Comparison of ENCODE assay signal across 10 cellular contexts in the genomic region with DNA sequence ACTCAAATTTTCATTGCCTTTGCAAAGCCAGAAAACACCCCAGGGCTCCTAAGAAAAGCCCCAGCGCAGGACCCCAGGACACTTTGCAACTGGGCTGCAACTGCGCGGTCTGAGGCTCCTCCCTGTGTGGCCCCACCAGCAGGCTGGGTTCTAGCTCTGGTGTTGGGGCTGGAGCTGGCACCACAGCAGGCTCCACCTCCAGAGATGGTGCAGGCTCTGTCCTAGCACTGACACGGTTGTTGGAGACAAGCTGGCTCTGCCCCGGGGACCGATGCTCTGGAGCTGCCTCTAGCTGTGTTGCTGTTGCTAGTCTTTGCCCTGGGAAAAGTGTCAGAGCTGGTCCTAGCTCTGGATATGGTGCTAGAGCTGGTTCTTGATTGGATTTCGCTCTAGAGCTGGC. TPM values are rescaled to one million over a fixed set of nuclear protein-coding genes. Genes with fewer than 3 reads are reported as not detected.
DNase-seq lines count a peak whose midpoint lies in the region; TF ChIP-seq lines count a peak whose summit lies in the region.
"Had no signal": no experiment of that assay in that cellular context is flagged by ENCODE, and none has a peak within 500 bp of the region (broad histone marks: within the 10 kb centered on the region; RNA-seq: fewer than 3 reads in every experiment).

No MANE protein-coding gene starts in this region.

- H3K27me3 ChIP-seq in iPS-15b (ENCODE audit: control insufficient read depth, insufficient read depth, low read length) (peaks cover 7% of the 10 kb centered on the region), suprapubic skin (no peaks in the 10 kb centered on the region)

- no peak overlapping the region for H3K27ac Mint-ChIP-seq in activated CD4-positive, alpha-beta T cell treated with anti-CD3 and anti-CD28 coated beads, Interleukin-2, amount 10 ng/mL, durations not matched to agents 24 days and 14 days
- H3K27ac Mint-ChIP-seq in activated CD4-positive, alpha-beta memory T cell treated with anti-CD3 and anti-CD28 coated beads for 36 hours = no peak overlapping the region

- peaks cover 3% of the 10 kb centered on the region for H3K27me3 Mint-ChIP-seq in activated CD4-positive, alpha-beta T cell treated with anti-CD3 and anti-CD28 coated beads, Interleukin-2, amount 10 ng/mL, durations not matched to agents 24 days and 14 days
- no peaks in the 10 kb centered on the region for H3K27me3 Mint-ChIP-seq in activated CD4-positive, alpha-beta memory T cell treated with anti-CD3 and anti-CD28 coated beads for 36 hours

- H3K4me3 Mint-ChIP-seq in activated CD4-positive, alpha-beta T cell treated with anti-CD3 and anti-CD28 coated beads, Interleukin-2, amount 10 ng/mL, durations not matched to agents 24 days and 14 days = peak overlapping the region; percentile 68
- peak overlapping the region; percentile 63 for H3K4me3 Mint-ChIP-seq in activated CD4-positive, alpha-beta memory T cell treated with anti-CD3 and anti-CD28 coated beads for 36 hours

- intact Hi-C loops in activated CD4-positive, alpha-beta T cell treated with anti-CD3 and anti-CD28 coated beads, Interleukin-2, amount 10 ng/mL, durations not matched to agents 24 days and 14 days (cut with micrococcal nuclease) = no loop called here
- intact Hi-C loops in activated CD4-positive, alpha-beta memory T cell treated with anti-CD3 and anti-CD28 coated beads for 36 hours (cut with micrococcal nuclease) = loop anchor here (2.0 kb wide), 1 partner anchor 28 kb away; no protein-coding TSS in a partner anchor

- peaks cover 18% of the 10 kb centered on the region for H3K4me1 Mint-ChIP-seq in activated CD4-positive, alpha-beta T cell treated with anti-CD3 and anti-CD28 coated beads, Interleukin-2, amount 10 ng/mL, durations not matched to agents 24 days and 14 days
- H3K4me1 Mint-ChIP-seq in activated CD4-positive, alpha-beta memory T cell treated with anti-CD3 and anti-CD28 coated beads for 36 hours (ENCODE audit: low read depth) = peaks cover 33% of the 10 kb centered on the region

- POLR2A ChIA-PET in activated CD4-positive, alpha-beta memory T cell treated with anti-CD3 and anti-CD28 coated beads for 36 hours (lab: Charles Lee) = interaction anchor here (1.0 to 2.6 kb wide), 6 partner anchors 12 to 180 kb away, joined by 3 to 10 read pairs (median 5); partner anchors contain the start of gene RABL6

- CTCF ChIA-PET in activated CD4-positive, alpha-beta memory T cell treated with anti-CD3 and anti-CD28 coated beads for 36 hours (lab: Charles Lee) = interaction anchor here (0.7 to 3.7 kb wide), 12 partner anchors 13 to 326 kb away, joined by 3 to 14 read pairs (median 4); partner anchors contain the start of gene LCN8

- peak overlapping the region; percentile 65 for H3K9ac ChIP-seq in iPS-15b (ENCODE audit: low read depth, low read length)

- H3K36me3 Mint-ChIP-seq in activated CD4-positive, alpha-beta T cell treated with anti-CD3 and anti-CD28 coated beads, Interleukin-2, amount 10 ng/mL, durations not matched to agents 24 days and 14 days (ENCODE audit: low read depth) = peaks cover 31% of the 10 kb centered on the region
- H3K36me3 Mint-ChIP-seq in activated CD4-positive, alpha-beta memory T cell treated with anti-CD3 and anti-CD28 coated beads for 36 hours = peaks cover 26% of the 10 kb centered on the region

- H3K9me3 Mint-ChIP-seq in activated CD4-positive, alpha-beta T cell treated with anti-CD3 and anti-CD28 coated beads, Interleukin-2, amount 10 ng/mL, durations not matched to agents 24 days and 14 days = no peaks in the 10 kb centered on the region
- H3K9me3 Mint-ChIP-seq in activated CD4-positive, alpha-beta memory T cell treated with anti-CD3 and anti-CD28 coated beads for 36 hours = no peaks in the 10 kb centered on the region

- H3K9me3 ChIP-seq in iPS-15b (ENCODE audit: control insufficient read depth, insufficient read depth, low read length) (no peaks in the 10 kb centered on the region), suprapubic skin (no peaks in the 10 kb centered on the region)

- no peak for TF ChIP-seq CTCF in suprapubic skin (IDR thresholded peaks at IDR 0.05)

- H3K27ac ChIP-seq in suprapubic skin = no peak overlapping the region

- H3K36me3 ChIP-seq in iPS-15b (ENCODE audit: control insufficient read depth, insufficient read depth, low read length) (peaks cover 24% of the 10 kb centered on the region), suprapubic skin (peaks cover 22% of the 10 kb centered on the region)

- H3K4me3 ChIP-seq in iPS-15b (ENCODE audit: low read depth, low read length) (peak overlapping the region; percentile 55), suprapubic skin (peak overlapping the region; percentile 92)

- no peak for TF ChIP-seq POLR2A in suprapubic skin (IDR thresholded peaks at IDR 0.05)

- TF ChIP-seq EP300 in suprapubic skin (IDR thresholded peaks at IDR 0.05) = no peak

- 80% methylated on average over 1 of the region's 7 CpGs for WGBS in suprapubic skin

- H3K4me1 ChIP-seq in iPS-15b (ENCODE audit: control insufficient read depth, insufficient read depth, low read length) (peaks cover 10% of the 10 kb centered on the region), suprapubic skin (peaks cover 50% of the 10 kb centered on the region)

- no peak for DNase-seq in activated CD4-positive, alpha-beta T cell treated with anti-CD3 and anti-CD28 coated beads, Interleukin-2, amount 10 ng/mL, durations not matched to agents 24 days and 14 days
- DNase-seq in activated CD4-positive, alpha-beta T cell treated with anti-CD3 and anti-CD28 coated beads for 4 hours = no peak
- peak; percentile 30 for DNase-seq in activated CD4-positive, alpha-beta memory T cell treated with anti-CD3 and anti-CD28 coated beads for 36 hours
- no peak for DNase-seq in suprapubic skin (ENCODE audit: low spot score in 2 of 2)
- no peak for DNase-seq in dedifferentiated amniotic fluid mesenchymal stem cell (ENCODE audit: extremely low spot score)
- DNase-seq in GDM1 (lab: John Stamatoyannopoulos, UW) = no peak
- DNase-seq in RKO (ENCODE audit: low spot score) = no peak
- DNase-seq: COR-L47 had no signal

RNA-seq across cellular contexts. Expression of gene LCN10, which starts 13.6 kb away (rescaled TPM):
- 1.1 and 1.7 TPM in 2 replicates for total RNA-seq in activated CD4-positive, alpha-beta T cell treated with anti-CD3 and anti-CD28 coated beads, Interleukin-2, amount 10 ng/mL, durations not matched to agents 24 days and 14 days
- 1 to 10 TPM; 1.2 to 1.5 TPM for total RNA-seq in activated CD4-positive, alpha-beta memory T cell treated with anti-CD3 and anti-CD28 coated beads for 36 hours
- 1 to 10 TPM in 2 of 4 donors, under 1 TPM in 1, not detected in 1; 0.32 to 3.5 (median 2.8) TPM for total RNA-seq in suprapubic skin
- total RNA-seq: LHCN-M2 had no signal

RNA-seq across cellular contexts. Expression of gene DIPK1B, which starts 16.8 kb away (rescaled TPM):
- total RNA-seq in activated CD4-positive, alpha-beta T cell treated with anti-CD3 and anti-CD28 coated beads, Interleukin-2, amount 10 ng/mL, durations not matched to agents 24 days and 14 days = 1.1 and 1.5 TPM in 2 replicates
- total RNA-seq in activated CD4-positive, alpha-beta memory T cell treated with anti-CD3 and anti-CD28 coated beads for 36 hours = not detected
- total RNA-seq in suprapubic skin = 10 to 100 TPM in 1 of 4 donors, 1 to 10 TPM in 3; 3.8 to 13.1 (median 6.3) TPM
- total RNA-seq: LHCN-M2 had no signal

RNA-seq across cellular contexts. Expression of gene LCN6, which starts 19.2 kb away (rescaled TPM):
- total RNA-seq in activated CD4-positive, alpha-beta T cell treated with anti-CD3 and anti-CD28 coated beads, Interleukin-2, amount 10 ng/mL, durations not matched to agents 24 days and 14 days = not detected in 2 replicates
- total RNA-seq in activated CD4-positive, alpha-beta memory T cell treated with anti-CD3 and anti-CD28 coated beads for 36 hours = not detected
- 1 to 10 TPM; 4.0 to 8.3 (median 5.9) TPM for total RNA-seq in suprapubic skin
- total RNA-seq: LHCN-M2 had no signal

RNA-seq across cellular contexts. Expression of gene LCN8, which starts 28.9 kb away (rescaled TPM):
- total RNA-seq in activated CD4-positive, alpha-beta T cell treated with anti-CD3 and anti-CD28 coated beads, Interleukin-2, amount 10 ng/mL, durations not matched to agents 24 days and 14 days = not detected in 2 replicates
- total RNA-seq in activated CD4-positive, alpha-beta memory T cell treated with anti-CD3 and anti-CD28 coated beads for 36 hours = not detected
- total RNA-seq in suprapubic skin = not detected
- total RNA-seq: LHCN-M2 had no signal

RNA-seq across cellular contexts. Expression of gene LCN15, which starts 35.2 kb away (rescaled TPM):
- not detected in 2 replicates for total RNA-seq in activated CD4-positive, alpha-beta T cell treated with anti-CD3 and anti-CD28 coated beads, Interleukin-2, amount 10 ng/mL, durations not matched to agents 24 days and 14 days
- total RNA-seq in activated CD4-positive, alpha-beta memory T cell treated with anti-CD3 and anti-CD28 coated beads for 36 hours = not detected
- under 1 TPM in 1 of 4 donors, not detected in 3; 0.21 TPM for total RNA-seq in suprapubic skin
- total RNA-seq: LHCN-M2 had no signal
